20 cellular contexts compared by ENCODE assay signal in genomic region chr10:17801507-17801906, GRCh38. TPM values are rescaled to one million over a fixed set of nuclear protein-coding genes. Genes with fewer than 3 reads are reported as not detected.
DNase-seq lines count a peak whose midpoint lies in the region; ATAC-seq, FAIRE-seq and TF ChIP-seq lines count a peak whose summit lies in the region.
"Had no signal": no experiment of that assay in that cellular context is flagged by ENCODE, and none has a peak within 500 bp of the region (broad histone marks: within the 10 kb centered on the region; RNA-seq: fewer than 3 reads in every experiment).

No MANE protein-coding gene starts in this region.

- intact Hi-C loops in K562 (cut with micrococcal nuclease) = no loop called here

- H3K9me1 ChIP-seq in K562 (ENCODE audit: control insufficient read depth, insufficient read depth, low read length) = no peaks in the 10 kb centered on the region

- no peaks in the 10 kb centered on the region for H3K4me1 Mint-ChIP-seq in nephron progenitor cell

- no peak overlapping the region for H2AFZ ChIP-seq in KMS-11 (ENCODE audit: low read depth)
- peak overlapping the region; percentile 20; the same call in 1 of the 2 replicates for H2AFZ ChIP-seq in K562 (ENCODE audit: low read depth, low read length)

- H3K36me3 ChIP-seq in GM06990 (ENCODE audit: control insufficient read depth, insufficient read depth, low read length) (no peaks in the 10 kb centered on the region), KMS-11 (ENCODE audit: insufficient read depth) (no peaks in the 10 kb centered on the region), K562 (ENCODE audit: control insufficient read depth, insufficient read depth, low read length) (no peaks in the 10 kb centered on the region)
- H3K36me3 ChIP-seq: HAP-1 had no signal

- no peak overlapping the region for H3K4me3 Mint-ChIP-seq in nephron progenitor cell
- H3K4me3 Mint-ChIP-seq: memory B cell; natural killer cell treated with Interleukin-12 subunit alpha and Interleukin-12 subunit beta and Interleukin-15 and Interleukin-18, amount 100 ng/mL, for 72 hours had no signal

- in situ Hi-C loops in K562 (cut with MboI) = no loop called here

- H3K79me2 ChIP-seq in KMS-11 (ENCODE audit: insufficient read depth, low read depth) = no peaks in the 10 kb centered on the region
- no peaks in the 10 kb centered on the region for H3K79me2 ChIP-seq in K562 (ENCODE audit: control insufficient read depth, insufficient read depth, low read length)

- TF ChIP-seq RAD21 in K562 (CRISPR knock-in tag; conservative IDR thresholded peaks at IDR 0.05 in 1 of 2, IDR thresholded peaks at IDR 0.05 in 1 of 2) = 0 out of 4 replicates have a peak, but pooled peaks of 1 of the 2 experiments have one; percentile 27

- TF ChIP-seq EP300 in K562 (IDR thresholded peaks at IDR 0.05; ENCODE audit: low read length) = no peak

- H3K9me3 Mint-ChIP-seq in nephron progenitor cell = peaks cover 5% of the 10 kb centered on the region
- H3K9me3 Mint-ChIP-seq: memory B cell; natural killer cell treated with Interleukin-12 subunit alpha and Interleukin-12 subunit beta and Interleukin-15 and Interleukin-18, amount 100 ng/mL, for 72 hours had no signal

- H3K4me2 ChIP-seq in KMS-11 (no peak overlapping the region), K562 (ENCODE audit: insufficient read depth, low read length) (no peak overlapping the region)

- CTCF ChIA-PET in K562 (lab: Yijun Ruan, JAX; ENCODE audit: low intra/inter-chr PET ratio) = no interaction called here

- no peak for TF ChIP-seq POLR2A in K562 (conservative IDR thresholded peaks at IDR 0.05)

- H3K4me1 ChIP-seq in KMS-11 (ENCODE audit: low read depth, poor library complexity, severe bottlenecking) (no peaks in the 10 kb centered on the region), K562 (replicated peaks in 1 of 2; ENCODE audit: control insufficient read depth in 2 of 2, insufficient read depth in 2 of 2, low read length in 2 of 2) (no peaks in the 10 kb centered on the region; a peak in 2 of 5 replicates)

- no peak overlapping the region for H3K27ac Mint-ChIP-seq in nephron progenitor cell
- H3K27ac Mint-ChIP-seq: memory B cell; natural killer cell treated with Interleukin-12 subunit alpha and Interleukin-12 subunit beta and Interleukin-15 and Interleukin-18, amount 100 ng/mL, for 72 hours had no signal

- FAIRE-seq in K562 (lab: Jason Lieb, UNC) = no peak

- H3K9ac ChIP-seq in KMS-11 (no peak overlapping the region), K562 (ENCODE audit: insufficient read depth in 1 of 2, low read depth in 2 of 2, low read length in 2 of 2) (no peak overlapping the region)

- POLR2A ChIA-PET in K562 (lab: Yijun Ruan, JAX) = interaction anchor here (1.3 kb wide), 1 partner anchor 9 kb away, joined by 6 read pairs; no protein-coding TSS in a partner anchor

- no peak overlapping the region for H3K4me3 ChIP-seq in GM06990 (replicated peaks; ENCODE audit: low read depth, low read length)
- no peak overlapping the region for H3K4me3 ChIP-seq in KMS-11 (IDR thresholded peaks at IDR 0.05; ENCODE audit: insufficient read depth, low read depth, low read length)
- H3K4me3 ChIP-seq in K562 = no peak overlapping the region
- H3K4me3 ChIP-seq: HAP-1 had no signal

- H3K9me3 ChIP-seq in K562 (replicated peaks; ENCODE audit: control insufficient read depth, insufficient read depth, low read depth, low read length) = no peaks in the 10 kb centered on the region
- H3K9me3 ChIP-seq: HAP-1 had no signal

- H3K27me3 ChIP-seq in GM06990 (replicated peaks; ENCODE audit: control insufficient read depth, insufficient read depth, low read length) (no peaks in the 10 kb centered on the region), KMS-11 (ENCODE audit: insufficient read depth, low read depth) (no peaks in the 10 kb centered on the region), K562 (ENCODE audit: control insufficient read depth in 2 of 2, insufficient read depth in 2 of 2, low read length in 2 of 2) (peaks cover 0 to 7% of the 10 kb centered on the region in 2 experiments; a peak in 3 of 5 replicates)

- WGBS in K562 (ENCODE audit: insufficient coverage, low coverage, missing lambda C conversion rate) = 46% methylated on average over 3 of the region's 3 CpGs

- DNase-seq in GM06990 (ENCODE audit: extremely low read depth, insufficient read length) = no peak
- DNase-seq in K562 (ENCODE audit: extremely low read depth in 1 of 4, low spot score in 3 of 4) = no peak
- DNase-seq in nephron progenitor cell = no peak
- DNase-seq in DMS 273 treated with DMSO at 0.1 percent for 48 hours (lab: John Stamatoyannopoulos, UW) = no peak
- DNase-seq: activated CD4-positive, alpha-beta T cell treated with anti-CD3 and anti-CD28 coated beads for 4 hours; anterior cingulate cortex; cerebellar nuclear complex; hippocampal formation; kidney; NCI-H1092 treated with DMSO at 0.1 percent for 48 hours; NCI-H2107; RPMI8226 had no signal

- H3K36me3 Mint-ChIP-seq in nephron progenitor cell (ENCODE audit: low read depth) = no peaks in the 10 kb centered on the region
- H3K36me3 Mint-ChIP-seq: memory B cell; natural killer cell treated with Interleukin-12 subunit alpha and Interleukin-12 subunit beta and Interleukin-15 and Interleukin-18, amount 100 ng/mL, for 72 hours had no signal

- ATAC-seq in K562 (peak; percentile 71), GM18861 (IDR thresholded peaks at IDR 0.05; ENCODE audit: unreplicated experiment) (no peak), GM19397 (IDR thresholded peaks at IDR 0.05; ENCODE audit: unreplicated experiment) (no peak), HG03571 (IDR thresholded peaks at IDR 0.05; ENCODE audit: unreplicated experiment) (no peak)
- ATAC-seq: natural killer cell treated with Interleukin-12 subunit alpha and Interleukin-12 subunit beta and Interleukin-15 and Interleukin-18, amount 100 ng/mL, for 72 hours had no signal

- no peaks in the 10 kb centered on the region for H3K27me3 Mint-ChIP-seq in nephron progenitor cell (ENCODE audit: low read depth, poor library complexity)
- H3K27me3 Mint-ChIP-seq: memory B cell had no signal

- TF ChIP-seq CTCF in GM06990 (IDR thresholded peaks at IDR 0.05; ENCODE audit: insufficient read depth, low read length, poor library complexity, severe bottlenecking) (peak; percentile 30), KMS-11 (conservative IDR thresholded peaks at IDR 0.05; ENCODE audit: low read depth, low read length) (0 out of 2 replicates have a peak, but pooled peaks have one; percentile 33), K562 (IDR thresholded peaks at IDR 0.05 in 2 of 3, conservative IDR thresholded peaks at IDR 0.05 in 1 of 3; ENCODE audit: insufficient read depth in 2 of 3, low read depth in 1 of 3, low read length in 3 of 3) (peak; percentile 4 to 56 (median 54); a peak in 5 of 6 replicates), nephron progenitor cell (IDR thresholded peaks at IDR 0.05) (peak; percentile 3)

- H4K20me1 ChIP-seq in KMS-11 (ENCODE audit: insufficient read depth) = no peaks in the 10 kb centered on the region
- H4K20me1 ChIP-seq in K562 (replicated peaks; ENCODE audit: control insufficient read depth, insufficient read depth, low read length) = no peaks in the 10 kb centered on the region

- H3K27ac ChIP-seq in KMS-11 (no peak overlapping the region), K562 (ENCODE audit: extremely low read depth, low read depth, low read length) (no peak overlapping the region)

- BruUV-seq in K562 (replicated peaks; lab: Mats Ljungman, UMichigan) = no TSS peak

RNA-seq across cellular contexts. Expression of gene MRC1, which starts 7.6 kb away (rescaled TPM):
- not detected in 2 replicates for total RNA-seq in K562 (2011; cell fraction: chromatin; rRNA removed; ENCODE audit: low replicate concordance)
- not detected in 2 replicates for total RNA-seq in K562 (2011; cell fraction: nucleolus; rRNA removed)
- total RNA-seq in K562 (2011; cell fraction: nucleoplasm; rRNA removed) = not detected in 2 replicates
- total RNA-seq in K562 (2014; rRNA removed) (0.04 TPM in 1 of 2 replicates, not detected in the other), K562 (2014; rRNA removed; fragmentation: Illumina TruSeq; extraction: Trizol) (0.04 TPM in 1 of 2 replicates, not detected in the other), K562 (2015; rRNA removed; fragmentation: Illumina TruSeq; extraction: Trizol) (not detected in 2 replicates), K562 (2021) (0.18 and 0.20 TPM in 2 replicates)
- polyA plus RNA-seq in K562 (2011; rRNA removed) (not detected in 2 replicates), K562 (2014; fragmentation: Illumina TruSeq; extraction: Trizol) (0.01 and 0.03 TPM in 2 replicates), K562 (2014; fragmentation: Nextera tagmentation; extraction: Ambion mirVana) (under 1 TPM in 1 of 2 experiments, not detected in 1; 0.01 TPM), K562 (2014; rRNA removed) (0.08 TPM in 1 of 2 replicates, not detected in the other)
- 0.01 TPM in 2 replicates for polyA plus RNA-seq in K562 (2011; cell fraction: cytosol; rRNA removed)
- 0.01 TPM in 1 of 2 replicates, not detected in the other for polyA plus RNA-seq in K562 (2011; cell fraction: nucleus; rRNA removed)
- polyA plus RNA-seq in K562 (2012) = 0.01 TPM in 1 of 2 replicates, not detected in the other
- not detected in 2 replicates for polyA minus RNA-seq in K562 (2011; rRNA and poly(A)+ RNA removed)
- polyA minus RNA-seq in K562 (2011; cell fraction: cytosol; rRNA and poly(A)+ RNA removed) = not detected in 2 replicates
- polyA minus RNA-seq in K562 (2011; cell fraction: nucleus; rRNA and poly(A)+ RNA removed) = not detected in 2 replicates
- total RNA-seq: natural killer cell treated with Interleukin-12 subunit alpha and Interleukin-12 subunit beta and Interleukin-15 and Interleukin-18, amount 100 ng/mL, for 72 hours had no signal
- polyA plus RNA-seq: BJ had no signal

RNA-seq across cellular contexts. Expression of gene TMEM236, which starts 49.5 kb away (rescaled TPM):
- total RNA-seq in K562 (2011; cell fraction: chromatin; rRNA removed; ENCODE audit: low replicate concordance) = 0.05 and 0.37 TPM in 2 replicates
- total RNA-seq in K562 (2011; cell fraction: nucleolus; rRNA removed) = 0.13 and 0.17 TPM in 2 replicates
- total RNA-seq in K562 (2011; cell fraction: nucleoplasm; rRNA removed) = 0.23 and 0.37 TPM in 2 replicates
- 0.04 TPM in 1 of 2 replicates, not detected in the other for total RNA-seq in K562 (2014; rRNA removed)
- total RNA-seq in K562 (2014; rRNA removed; fragmentation: Illumina TruSeq; extraction: Trizol) = 0.04 and 0.06 TPM in 2 replicates
- 0.04 and 0.08 TPM in 2 replicates for total RNA-seq in K562 (2015; rRNA removed; fragmentation: Illumina TruSeq; extraction: Trizol)
- total RNA-seq in K562 (2021) = 0.04 TPM in 2 replicates
- 0.09 TPM in 1 of 2 replicates, not detected in the other for polyA plus RNA-seq in K562 (2011; rRNA removed)
- 0.03 and 0.13 TPM in 2 replicates for polyA plus RNA-seq in K562 (2011; cell fraction: cytosol; rRNA removed)
- 0.03 and 0.11 TPM in 2 replicates for polyA plus RNA-seq in K562 (2011; cell fraction: nucleus; rRNA removed)
- 0.03 and 0.17 TPM in 2 replicates for polyA plus RNA-seq in K562 (2012)
- 0.08 and 0.09 TPM in 2 replicates for polyA plus RNA-seq in K562 (2014; fragmentation: Illumina TruSeq; extraction: Trizol)
- not detected for polyA plus RNA-seq in K562 (2014; fragmentation: Nextera tagmentation; extraction: Ambion mirVana)
- polyA plus RNA-seq in K562 (2014; rRNA removed) = 0.09 and 0.13 TPM in 2 replicates
- polyA minus RNA-seq in K562 (2011; rRNA and poly(A)+ RNA removed) = 0.04 and 0.12 TPM in 2 replicates
- not detected in 2 replicates for polyA minus RNA-seq in K562 (2011; cell fraction: cytosol; rRNA and poly(A)+ RNA removed)
- under 0.01 TPM in 1 of 2 replicates, not detected in the other for polyA minus RNA-seq in K562 (2011; cell fraction: nucleus; rRNA and poly(A)+ RNA removed)

Comparison
In these comparisons a context has a peak if more than half of its experiments do, and no peak if none do; other contexts are left out.
1. CTCF ChIP-seq: peak in every context shown above with its lines; median percentile 54 in K562; 33 in KMS-11; 30 in GM06990; 3 in nephron progenitor cell.